Comparison of ENCODE assay signal across 16 cellular contexts in genomic region chr16:17830651-17831050, GRCh38.
DNase-seq lines count a peak whose midpoint lies in the region; ATAC-seq, FAIRE-seq and TF ChIP-seq lines count a peak whose summit lies in the region.
"Had no signal": no experiment of that assay in that cellular context is flagged by ENCODE, and none has a peak within 500 bp of the region (broad histone marks: within the 10 kb centered on the region; RNA-seq: fewer than 3 reads in every experiment).

No MANE protein-coding gene starts in this region.

- DNase-seq in AG09309 (ENCODE audit: low read depth), result peak; percentile 29
- peak; percentile 20 for DNase-seq in GM04504 (ENCODE audit: low read depth)
- DNase-seq in fibroblast of peridontal ligament (ENCODE audit: extremely low read depth), result peak; percentile 34
- DNase-seq in stromal cell of bone marrow (ENCODE audit: low read depth), result peak; percentile 14
- DNase-seq in urothelium cell line (ENCODE audit: low spot score), result no peak
- no peak for DNase-seq in stimulated activated naive CD8-positive, alpha-beta T cell treated with anti-CD3 and anti-CD28 coated beads, Interleukin-15, Interleukin-2, amounts not matched to agents 100 U/mL and 50 U/mL, for 24 hours
- DNase-seq: CD8-positive, alpha-beta T cell; COR-L47; DMS153; DND-41; GF-D8 had no signal

- no peak overlapping the region for H3K4me3 ChIP-seq in AG09309 (ENCODE audit: control insufficient read depth, low read depth, low read length)
- H3K4me3 ChIP-seq: K562 had no signal

- no peak for TF ChIP-seq CTCF in AG09309 (IDR thresholded peaks at IDR 0.05; ENCODE audit: control insufficient read depth, insufficient read depth, low read depth, low read length, missing control alignments)

- no peak for FAIRE-seq in urothelium cell line (lab: Jason Lieb, UNC)
- FAIRE-seq: D721Med, H54 had no signal

- no peak for ATAC-seq in stimulated activated naive CD8-positive, alpha-beta T cell treated with anti-CD3 and anti-CD28 coated beads, Interleukin-15, Interleukin-2, amounts not matched to agents 100 U/mL and 50 U/mL, for 24 hours
- no peak for ATAC-seq in HG02852 (IDR thresholded peaks at IDR 0.05; ENCODE audit: unreplicated experiment)
- ATAC-seq: CD8-positive, alpha-beta T cell; HCT116 had no signal

Comparison
In these comparisons a context has a peak if more than half of its experiments do, and no peak if none do; other contexts are left out.
1. DNase-seq: peak in AG09309 (single experiment), GM04504 (single experiment), fibroblast of peridontal ligament (single experiment) and stromal cell of bone marrow (single experiment); none in urothelium cell line (single experiment) and stimulated activated naive CD8-positive, alpha-beta T cell treated with anti-CD3 and anti-CD28 coated beads, Interleukin-15, Interleukin-2, amounts not matched to agents 100 U/mL and 50 U/mL, for 24 hours (single experiment).